ENCODE assay signal across 6 cellular contexts in genomic region chr21:30408782-30409494, GRCh38.
DNase-seq lines count a peak whose midpoint lies in the region; ATAC-seq lines count a peak whose summit lies in the region.

No MANE protein-coding gene starts in this region.

- peak; percentile 46 for ATAC-seq in activated naive CD8-positive, alpha-beta T cell treated with anti-CD3 and anti-CD28 coated beads, Interleukin-2, amount 50 U/mL, for 24 hours
- ATAC-seq in HG03045 (IDR thresholded peaks at IDR 0.05; ENCODE audit: unreplicated experiment) = no peak

- no peaks in the 10 kb centered on the region for H3K36me3 ChIP-seq in neuron (ENCODE audit: insufficient read depth, low read length)

- DNase-seq in DMS153 (lab: John Stamatoyannopoulos, UW) (peak; percentile 85), NCI-H1092 (lab: John Stamatoyannopoulos, UW) (peak; percentile 81)
- DNase-seq in activated naive CD8-positive, alpha-beta T cell treated with anti-CD3 and anti-CD28 coated beads, Interleukin-2, amount 50 U/mL, for 24 hours = peak; percentile 2
- no peak for DNase-seq in stimulated activated CD4-positive, alpha-beta T cell treated with anti-CD3 and anti-CD28 coated beads, Interleukin-4, amount 100 ng/mL, for 1 hour

- H3K4me3 ChIP-seq in neuron (ENCODE audit: low read length) = no peak overlapping the region

- no peak overlapping the region for H3K4me3 Mint-ChIP-seq in activated naive CD8-positive, alpha-beta T cell treated with anti-CD3 and anti-CD28 coated beads, Interleukin-2, amount 50 U/mL, for 24 hours

- H3K27me3 Mint-ChIP-seq in activated naive CD8-positive, alpha-beta T cell treated with anti-CD3 and anti-CD28 coated beads, Interleukin-2, amount 50 U/mL, for 24 hours = peaks cover 8% of the 10 kb centered on the region

- no peaks in the 10 kb centered on the region for H3K4me1 ChIP-seq in neuron (ENCODE audit: insufficient read depth, low read length)

- no peaks in the 10 kb centered on the region for H3K36me3 Mint-ChIP-seq in activated naive CD8-positive, alpha-beta T cell treated with anti-CD3 and anti-CD28 coated beads, Interleukin-2, amount 50 U/mL, for 24 hours (ENCODE audit: low read depth)

- H3K9me3 ChIP-seq in neuron (ENCODE audit: low read length) = no peaks in the 10 kb centered on the region

- no peaks in the 10 kb centered on the region for H3K27me3 ChIP-seq in neuron (ENCODE audit: insufficient read depth, low read length)

- peak overlapping the region; percentile 56 for H2AFZ ChIP-seq in neuron (ENCODE audit: low read depth, low read length)

- H3K4me1 Mint-ChIP-seq in activated naive CD8-positive, alpha-beta T cell treated with anti-CD3 and anti-CD28 coated beads, Interleukin-2, amount 50 U/mL, for 24 hours = no peaks in the 10 kb centered on the region

- H3K27ac Mint-ChIP-seq in activated naive CD8-positive, alpha-beta T cell treated with anti-CD3 and anti-CD28 coated beads, Interleukin-2, amount 50 U/mL, for 24 hours = no peak overlapping the region

- H3K9me3 Mint-ChIP-seq in activated naive CD8-positive, alpha-beta T cell treated with anti-CD3 and anti-CD28 coated beads, Interleukin-2, amount 50 U/mL, for 24 hours = peaks cover 11% of the 10 kb centered on the region
